In the genomic region with DNA sequence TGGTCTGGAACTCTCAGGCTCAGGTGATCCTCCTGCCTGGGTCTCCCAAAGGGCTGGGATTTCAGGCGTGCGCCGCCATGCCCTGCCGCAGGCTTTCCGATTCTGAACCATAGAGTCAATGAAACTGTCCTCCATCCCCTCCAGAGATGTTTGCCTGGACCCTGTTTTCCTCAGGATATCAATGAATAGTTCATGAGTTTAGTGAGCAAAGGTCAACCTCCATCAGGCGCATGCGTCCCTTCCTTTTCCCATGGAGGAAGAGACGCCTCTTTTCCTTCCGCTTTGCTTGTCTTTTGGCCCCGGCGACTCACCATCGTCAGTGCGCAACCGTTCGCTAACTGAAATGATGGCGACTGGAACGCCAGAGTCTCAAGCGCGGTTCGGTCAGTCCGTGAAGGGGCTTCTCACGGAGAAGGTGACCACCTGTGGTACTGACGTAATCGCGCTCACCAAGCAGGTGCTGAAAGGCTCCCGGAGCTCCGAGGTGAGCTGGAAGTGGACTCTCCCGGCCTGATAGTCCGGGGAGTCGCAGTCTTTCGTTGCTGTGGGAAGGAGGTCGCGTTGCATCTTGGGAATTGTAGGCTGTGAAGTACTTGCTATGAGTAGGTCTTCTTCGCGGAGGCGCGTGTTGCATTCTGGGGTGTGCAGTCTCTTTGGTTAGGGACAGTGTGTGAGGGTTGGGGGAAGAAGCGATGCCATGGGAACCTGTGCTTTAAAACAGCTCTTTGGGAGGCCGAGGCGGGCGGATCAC, we compare ENCODE assay signal across 8 cellular contexts. TPM values are rescaled to one million over a fixed set of nuclear protein-coding genes. Genes with fewer than 3 reads are reported as not detected.
DNase-seq lines count a peak whose midpoint lies in the region; ATAC-seq and TF ChIP-seq lines count a peak whose summit lies in the region.

A gene with protein sequence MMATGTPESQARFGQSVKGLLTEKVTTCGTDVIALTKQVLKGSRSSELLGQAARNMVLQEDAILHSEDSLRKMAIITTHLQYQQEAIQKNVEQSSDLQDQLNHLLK (plus strand): TSS at position 316 of the 751 bp plus-strand sequence. CDS start 28 bp downstream, at position 344.

- DNase-seq in CD14-positive monocyte (ENCODE audit: low spot score) (peak; percentile 90), NCI-H82 (lab: John Stamatoyannopoulos, UW) (peak; percentile 97), lower leg skin (ENCODE audit: low spot score in 2 of 2) (peak; percentile 95 to 97)
- DNase-seq in activated CD4-positive, alpha-beta memory T cell treated with anti-CD3 and anti-CD28 coated beads for 36 hours = peak; percentile 93
- peak; percentile 68 to 86 for DNase-seq in stimulated activated CD4-positive, alpha-beta T cell treated with anti-CD3 and anti-CD28 coated beads, Interleukin-4, amount 100 ng/mL, for 48 hours (ENCODE audit: low read depth in 2 of 2)

- H3K27ac ChIP-seq in duodenal mucosa (ENCODE audit: low read depth, low read length) = peak within 1 kb of the TSS; percentile 85

- intact Hi-C loops in CD14-positive monocyte (cut with micrococcal nuclease) (no loop called here), lower leg skin (cut with DNase I; ENCODE audit: low total_unique reads) (no loop called here)
- intact Hi-C loops in activated CD4-positive, alpha-beta memory T cell treated with anti-CD3 and anti-CD28 coated beads for 36 hours (cut with micrococcal nuclease) = loop anchor here (1.0 kb wide), 4 partner anchors 64 to 513 kb away; a partner anchor contains a TSS

- H3K27me3 Mint-ChIP-seq in CD14-positive monocyte (ENCODE audit: low read depth in 3 of 3) = peaks cover 0 to 4% (median 3%) of the 10 kb centered on the region in 3 donors
- no peaks in the 10 kb centered on the region for H3K27me3 Mint-ChIP-seq in activated CD4-positive, alpha-beta memory T cell treated with anti-CD3 and anti-CD28 coated beads for 36 hours

- ATAC-seq in GM19397 (IDR thresholded peaks at IDR 0.05; ENCODE audit: unreplicated experiment) (peak; percentile 95), HG03571 (IDR thresholded peaks at IDR 0.05; ENCODE audit: unreplicated experiment) (peak; percentile 90)

- H3K4me3 Mint-ChIP-seq in CD14-positive monocyte = peak within 1 kb of the TSS; percentile 94 to 97
- peak within 1 kb of the TSS; percentile 96 for H3K4me3 Mint-ChIP-seq in activated CD4-positive, alpha-beta memory T cell treated with anti-CD3 and anti-CD28 coated beads for 36 hours

- POLR2A ChIA-PET in activated CD4-positive, alpha-beta memory T cell treated with anti-CD3 and anti-CD28 coated beads for 36 hours (lab: Charles Lee) = no interaction called here

- H3K36me3 Mint-ChIP-seq in CD14-positive monocyte = peaks cover under 1 to 7% of the 10 kb centered on the region in 2 donors
- H3K36me3 Mint-ChIP-seq in activated CD4-positive, alpha-beta memory T cell treated with anti-CD3 and anti-CD28 coated beads for 36 hours = no peaks in the 10 kb centered on the region

- H3K27ac Mint-ChIP-seq in CD14-positive monocyte = peak within 1 kb of the TSS; percentile 92 to 99 (median 99)
- peak within 1 kb of the TSS; percentile 94 for H3K27ac Mint-ChIP-seq in activated CD4-positive, alpha-beta memory T cell treated with anti-CD3 and anti-CD28 coated beads for 36 hours

- peaks cover 0 to 8% of the 10 kb centered on the region in 2 donors for H3K4me1 ChIP-seq in duodenal mucosa (ENCODE audit: control insufficient read depth in 1 of 2, insufficient read depth in 2 of 2, low read length in 2 of 2)

- WGBS in lower leg skin, 2 donors = 9% methylated on average over 33 to 41 of the region's 41 CpGs

- H3K36me3 ChIP-seq in duodenal mucosa (ENCODE audit: control insufficient read depth in 1 of 2, insufficient read depth in 2 of 2, low read length in 2 of 2) = no peaks in the 10 kb centered on the region

- H3K27me3 ChIP-seq in duodenal mucosa (ENCODE audit: control insufficient read depth in 1 of 2, insufficient read depth in 2 of 2, low read length in 2 of 2) = no peaks in the 10 kb centered on the region

- H3K4me3 ChIP-seq in duodenal mucosa (ENCODE audit: low read depth in 1 of 2, low read length in 2 of 2) (peak within 1 kb of the TSS; percentile 99 to 100), lower leg skin (ENCODE audit: low read depth, poor library complexity, severe bottlenecking) (peak within 1 kb of the TSS; percentile 48)

- no peaks in the 10 kb centered on the region for H3K9me3 ChIP-seq in duodenal mucosa (ENCODE audit: control insufficient read depth in 1 of 2, low read length in 2 of 2)

- H3K9ac ChIP-seq in duodenal mucosa (ENCODE audit: low read depth in 1 of 2, low read length in 2 of 2) = peak within 1 kb of the TSS; percentile 79 to 97

- H3K9me3 Mint-ChIP-seq in CD14-positive monocyte = no peaks in the 10 kb centered on the region
- no peaks in the 10 kb centered on the region for H3K9me3 Mint-ChIP-seq in activated CD4-positive, alpha-beta memory T cell treated with anti-CD3 and anti-CD28 coated beads for 36 hours

- H3K4me1 Mint-ChIP-seq in CD14-positive monocyte = peaks cover 16% of the 10 kb centered on the region
- H3K4me1 Mint-ChIP-seq in activated CD4-positive, alpha-beta memory T cell treated with anti-CD3 and anti-CD28 coated beads for 36 hours (ENCODE audit: low read depth) = peaks cover 14% of the 10 kb centered on the region

- no peak for TF ChIP-seq POLR2A in lower leg skin (IDR thresholded peaks at IDR 0.05)

- CTCF ChIA-PET in activated CD4-positive, alpha-beta memory T cell treated with anti-CD3 and anti-CD28 coated beads for 36 hours (lab: Charles Lee) = interaction anchor here (0.8 kb wide), 1 partner anchor 48 kb away, joined by 3 read pairs; no protein-coding TSS in a partner anchor

- TF ChIP-seq CTCF in CD14-positive monocyte (IDR thresholded peaks at IDR 0.05) (no peak), lower leg skin (IDR thresholded peaks at IDR 0.05) (no peak)

RNA-seq across cellular contexts. Expression of the gene that starts here (rescaled TPM):
- polyA plus RNA-seq in CD14-positive monocyte = 10 to 100 TPM; 49.8 to 51.9 TPM
- total RNA-seq in activated CD4-positive, alpha-beta memory T cell treated with anti-CD3 and anti-CD28 coated beads for 36 hours = 1 to 10 TPM; 5.0 to 5.9 TPM
- total RNA-seq in lower leg skin = 10 to 100 TPM; 11.7 to 34.5 (median 24.9) TPM

Comparison
In these comparisons a context has a peak if more than half of its experiments do, and no peak if none do; other contexts are left out.
1. Peak in every context shown above with its lines: DNase-seq, ATAC-seq, H3K4me3 ChIP-seq and H3K27ac ChIP-seq.